ENCODE assay signal across 18 cellular contexts in genomic region chr17:80198144-80198661, GRCh38. TPM values are rescaled to one million over a fixed set of nuclear protein-coding genes. Genes with fewer than 3 reads are reported as not detected.
DNase-seq lines count a peak whose midpoint lies in the region; ATAC-seq and TF ChIP-seq lines count a peak whose summit lies in the region.
"Had no signal": no experiment of that assay in that cellular context is flagged by ENCODE, and none has a peak within 500 bp of the region (broad histone marks: within the 10 kb centered on the region; RNA-seq: fewer than 3 reads in every experiment).

No MANE protein-coding gene starts in this region.

- H3K27ac ChIP-seq in spleen, result peak overlapping the region in 4 of 8 donors; percentile 33 to 50 (median 36)
- H3K27ac ChIP-seq: brain microvascular endothelial cell, pancreas, suprapubic skin had no signal

- WGBS in spleen, 5 donors, result 76 to 93% (median 84%) methylated on average over 15 to 27 of the region's 27 CpGs

- DNase-seq in NCI-H82 (lab: John Stamatoyannopoulos, UW) (peak; percentile 17), NCI-H82 treated with DMSO at 0.1 percent for 48 hours (lab: John Stamatoyannopoulos, UW; ENCODE audit: unreplicated experiment) (no peak), foreskin fibroblast (peak; percentile 16 to 53), spleen (peak; percentile 74), OCI-M2 (lab: John Stamatoyannopoulos, UW; ENCODE audit: unreplicated experiment) (no peak)
- DNase-seq: ACHN; activated CD4-positive, CD25-positive, alpha-beta regulatory T cell; activated CD8-positive, alpha-beta memory T cell treated with anti-CD3 and anti-CD28 coated beads, Interleukin-2, amount 10 ng/mL, durations not matched to agents 7 days and 5 days; activated naive CD4-positive, alpha-beta T cell treated with Interleukin-2 at 50 U/mL for 16 hours; brain microvascular endothelial cell; CD8-positive, alpha-beta memory T cell; immature natural killer cell; MV-4-11; NCI-H226; OCI-M1; pancreas had no signal

- no peak for ATAC-seq in GM18517 (IDR thresholded peaks at IDR 0.05; ENCODE audit: unreplicated experiment)
- ATAC-seq: activated CD8-positive, alpha-beta memory T cell treated with anti-CD3 and anti-CD28 coated beads, Interleukin-2, amount 10 ng/mL, durations not matched to agents 7 days and 5 days had no signal

- H3K4me3 ChIP-seq in foreskin fibroblast (ENCODE audit: low read depth in 1 of 2, low read length in 2 of 2) (no peak overlapping the region), spleen (peak overlapping the region in 2 of 8 donors; percentile 3 to 6)
- H3K4me3 ChIP-seq: pancreas, suprapubic skin had no signal

- no peak for TF ChIP-seq POLR2A in spleen (IDR thresholded peaks at IDR 0.05)

- no peaks in the 10 kb centered on the region for H3K9me3 ChIP-seq in spleen
- H3K9me3 ChIP-seq: pancreas, suprapubic skin had no signal

- no peak for TF ChIP-seq CTCF in foreskin fibroblast (IDR thresholded peaks at IDR 0.05; ENCODE audit: low read depth, low read length)
- TF ChIP-seq CTCF in spleen (IDR thresholded peaks at IDR 0.05 in 8 of 11, conservative IDR thresholded peaks at IDR 0.05 in 3 of 11), result no peak

- H3K27me3 ChIP-seq in spleen (replicated peaks in 1 of 7), result peaks cover 0 to 6% (median 0%) of the 10 kb centered on the region in 7 donors
- H3K27me3 ChIP-seq: brain microvascular endothelial cell, pancreas, suprapubic skin had no signal

- H3K4me1 ChIP-seq in spleen, result peaks cover 0 to 17% (median 0%) of the 10 kb centered on the region in 6 donors
- H3K4me1 ChIP-seq: pancreas had no signal

- intact Hi-C loops in spleen (cut with DNase I; ENCODE audit: low total_unique reads), result loop anchor here (5.0 kb wide), 1 partner anchor 54 kb away; no protein-coding TSS in a partner anchor

- H3K36me3 ChIP-seq in spleen, result peaks cover 0 to 6% (median 0%) of the 10 kb centered on the region in 6 donors
- H3K36me3 ChIP-seq: brain microvascular endothelial cell, pancreas had no signal

RNA-seq across cellular contexts. Expression of gene SGSH, which starts 21.9 kb away (rescaled TPM):
- total RNA-seq in spleen, result 100 to 1,000 TPM in 3 of 7 donors, 10 to 100 TPM in 4; 85.9 to 137 (median 95.1) TPM
- 10 to 100 TPM; 23.6 to 63.4 (median 51.9) TPM for polyA plus RNA-seq in spleen

RNA-seq across cellular contexts. Expression of gene SLC26A11, which starts 22.0 kb away (rescaled TPM):
- total RNA-seq in spleen, result 10 to 100 TPM; 22.8 to 39.7 (median 33.9) TPM
- polyA plus RNA-seq in spleen, result 10 to 100 TPM in 1 of 3 donors, 1 to 10 TPM in 2; 6.8 to 22.4 (median 8.2) TPM

RNA-seq across cellular contexts. Expression of gene CARD14, which starts 28.4 kb away (rescaled TPM):
- total RNA-seq in spleen, result 1 to 10 TPM in 6 of 7 donors, under 1 TPM in 1; 0.68 to 4.8 (median 1.3) TPM
- polyA plus RNA-seq in spleen, result 1 to 10 TPM in 2 of 3 donors, under 1 TPM in 1; 0.63 to 2.4 (median 1.4) TPM
- total RNA-seq: activated CD8-positive, alpha-beta memory T cell treated with anti-CD3 and anti-CD28 coated beads, Interleukin-2, amount 10 ng/mL, durations not matched to agents 7 days and 5 days; CD8-positive, alpha-beta memory T cell had no signal
- polyA plus RNA-seq: CD8-positive, alpha-beta memory T cell; immature natural killer cell had no signal

RNA-seq across cellular contexts. Expression of gene EIF4A3, which starts 51.3 kb away (rescaled TPM):
- 10 to 100 TPM; 51.1 to 79.5 (median 67.7) TPM for total RNA-seq in spleen
- polyA plus RNA-seq in spleen, result 10 to 100 TPM; 37.3 to 61.5 (median 57.5) TPM

Comparison
In these comparisons a context has a peak if more than half of its experiments do, and no peak if none do; other contexts are left out.
1. DNase-seq: peak in NCI-H82 (single experiment), foreskin fibroblast (2 of 2) and spleen (single experiment); none in NCI-H82 treated with DMSO at 0.1 percent for 48 hours (single experiment) and OCI-M2 (single experiment).